Comparison of ENCODE assay signal across 16 cellular contexts in the genomic region with DNA sequence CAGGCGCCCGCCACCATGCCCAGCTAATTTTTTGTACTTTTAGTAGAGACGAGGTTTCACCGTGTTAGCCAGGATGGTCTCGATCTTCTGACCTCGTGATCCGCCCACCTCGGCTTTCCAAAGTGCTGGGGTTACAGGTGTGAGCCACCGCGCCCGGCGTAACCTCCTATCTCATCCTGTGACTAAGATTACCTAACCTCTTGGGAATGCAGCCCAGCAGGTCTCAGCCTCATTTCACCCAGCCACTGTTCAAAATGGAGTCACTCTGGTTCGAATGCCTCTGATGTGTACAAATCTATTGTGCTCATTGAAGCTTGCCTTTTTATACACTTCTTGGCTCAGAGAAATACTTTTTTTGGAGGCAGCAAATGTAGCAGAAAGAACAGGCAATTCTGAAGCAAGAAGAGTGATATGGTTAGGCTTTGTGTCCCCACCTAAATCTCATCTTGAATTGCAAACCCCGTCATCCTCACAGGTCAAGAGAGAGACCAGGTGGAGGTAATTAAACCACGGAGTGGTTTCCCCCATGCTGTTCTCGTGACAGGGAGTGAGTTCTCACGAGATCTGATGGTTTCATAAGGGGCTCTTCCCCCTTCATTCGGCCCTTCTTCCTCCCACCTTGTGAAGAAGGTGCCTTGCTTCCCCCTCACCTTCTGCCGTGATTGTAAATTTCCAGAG.
A peak's percentile ranks its signal among the peaks of the same experiment; 100 is the strongest.
DNase-seq lines count a peak whose midpoint lies in the region; ATAC-seq, FAIRE-seq and TF ChIP-seq lines count a peak whose summit lies in the region.
"Had no signal": no experiment of that assay in that cellular context is flagged by ENCODE, and none has a peak within 500 bp of the region (broad histone marks: within the 10 kb centered on the region; RNA-seq: fewer than 3 reads in every experiment).

No MANE protein-coding gene starts in this region.

- peak overlapping the region; percentile 99 for H3K27ac ChIP-seq in keratinocyte (ENCODE audit: control insufficient read depth, insufficient read depth, low read length)
- H3K27ac ChIP-seq: body of pancreas, gastrocnemius medialis, ovary had no signal

- POLR2A ChIA-PET in Caco-2 (lab: Charles Lee): no interaction called here

- intact Hi-C loops in Caco-2 (cut with micrococcal nuclease; ENCODE audit: unreplicated experiment): no loop called here

- H3K9me3 ChIP-seq in Caco-2 (peaks cover 4% of the 10 kb centered on the region), adipocyte (ENCODE audit: control insufficient read depth, low read length) (no peaks in the 10 kb centered on the region), keratinocyte (ENCODE audit: control insufficient read depth, low read depth, low read length) (no peaks in the 10 kb centered on the region)
- H3K9me3 ChIP-seq: body of pancreas, gastrocnemius medialis, ovary had no signal

- CTCF ChIA-PET in Caco-2 (lab: Charles Lee): interaction anchor here (1.2 to 2.7 kb wide), 2 partner anchors 15 to 126 kb away, joined by 3 to 8 read pairs; no protein-coding TSS in a partner anchor

- H3K4me3 Mint-ChIP-seq in Caco-2 (ENCODE audit: unreplicated experiment): no peak overlapping the region
- H3K4me3 Mint-ChIP-seq: activated B cell treated with CpG ODN at 0.5 μM for 24 hours; activated CD8-positive, alpha-beta memory T cell treated with anti-CD3 and anti-CD28 coated beads, Interleukin-2, amount 10 ng/mL, durations not matched to agents 7 days and 5 days; immature natural killer cell had no signal

- no peaks in the 10 kb centered on the region for H3K27me3 ChIP-seq in Caco-2 (replicated peaks; ENCODE audit: control insufficient read depth, insufficient read depth, low read length)
- H3K27me3 ChIP-seq in adipocyte (replicated peaks; ENCODE audit: control insufficient read depth, insufficient read depth, low read length): no peaks in the 10 kb centered on the region
- H3K27me3 ChIP-seq in keratinocyte (ENCODE audit: control insufficient read depth, extremely low read depth, insufficient read depth, low read length): no peaks in the 10 kb centered on the region
- H3K27me3 ChIP-seq: body of pancreas, gastrocnemius medialis, ovary had no signal

- H4K20me1 ChIP-seq in keratinocyte (ENCODE audit: control insufficient read depth, extremely low read depth, insufficient read depth, low read length): no peaks in the 10 kb centered on the region

- H2AFZ ChIP-seq in keratinocyte (ENCODE audit: control insufficient read depth, low read length): peak overlapping the region; percentile 25

- DNase-seq in Caco-2: peak; percentile 50 to 71
- DNase-seq in HTR-8/SVneo (ENCODE audit: insufficient read length, low spot score): no peak
- no peak for DNase-seq in adipocyte (ENCODE audit: low read depth)
- DNase-seq in keratinocyte (ENCODE audit: low read depth, low spot score): peak; percentile 78
- no peak for DNase-seq in NCI-H446 treated with DMSO at 0.1 percent for 48 hours (lab: John Stamatoyannopoulos, UW)
- DNase-seq: activated B cell treated with CpG ODN at 0.5 μM for 24 hours; activated CD8-positive, alpha-beta memory T cell treated with anti-CD3 and anti-CD28 coated beads, Interleukin-2, amount 10 ng/mL, durations not matched to agents 7 days and 5 days; activated gamma-delta T cell; gastrocnemius medialis; H7; immature natural killer cell; ovary had no signal

- no peaks in the 10 kb centered on the region for H3K9me1 ChIP-seq in keratinocyte (ENCODE audit: control insufficient read depth, extremely low read depth, insufficient read depth, low read length)

- H3K27me3 Mint-ChIP-seq in Caco-2 (ENCODE audit: insufficient read depth, unreplicated experiment): no peaks in the 10 kb centered on the region

- H3K4me1 ChIP-seq in Caco-2 (peaks cover 52% of the 10 kb centered on the region), adipocyte (ENCODE audit: control insufficient read depth, insufficient read depth, low read length) (peaks cover 41% of the 10 kb centered on the region), keratinocyte (ENCODE audit: control insufficient read depth, extremely low read depth, insufficient read depth, low read length) (peaks cover 51% of the 10 kb centered on the region)

- H3K4me2 ChIP-seq in keratinocyte (ENCODE audit: control insufficient read depth, extremely low read depth, insufficient read depth, low read depth, low read length): peak overlapping the region; percentile 65

- peaks cover 19% of the 10 kb centered on the region for H3K9me3 Mint-ChIP-seq in Caco-2 (ENCODE audit: unreplicated experiment)
- H3K9me3 Mint-ChIP-seq: immature natural killer cell had no signal

- H3K79me2 ChIP-seq in keratinocyte (ENCODE audit: control insufficient read depth, insufficient read depth, low read length): no peaks in the 10 kb centered on the region

- H3K4me1 Mint-ChIP-seq in Caco-2 (ENCODE audit: low read depth, unreplicated experiment): peaks cover 29% of the 10 kb centered on the region

- dilution Hi-C loops in keratinocyte (cut with MboI; ENCODE audit: extremely low pct_ligation_motif_present, low sequenced_read_pairs): no loop called here

- no peak for TF ChIP-seq CTCF in Caco-2 (IDR thresholded peaks at IDR 0.05; ENCODE audit: insufficient read depth in 1 of 2, low read depth in 1 of 2, low read length in 1 of 2, severe bottlenecking in 1 of 2, unreplicated experiment in 1 of 2)
- no peak for TF ChIP-seq CTCF in keratinocyte (optimal IDR thresholded peaks at IDR 0.05 in 1 of 3, IDR thresholded peaks at IDR 0.05 in 1 of 3, conservative IDR thresholded peaks at IDR 0.05 in 1 of 3; ENCODE audit: extremely low read depth in 1 of 3, insufficient read depth in 2 of 3, low read length in 3 of 3)

- peak overlapping the region; percentile 65 for H3K9ac ChIP-seq in adipocyte (ENCODE audit: low read length)
- peak overlapping the region; percentile 80 for H3K9ac ChIP-seq in keratinocyte (ENCODE audit: control insufficient read depth, extremely low read depth, insufficient read depth, low read length)

- no TSS peak for BruUV-seq in Caco-2 (replicated peaks; lab: Mats Ljungman, UMichigan)

- peak overlapping the region; percentile 67 for H3K27ac Mint-ChIP-seq in Caco-2 (ENCODE audit: unreplicated experiment)
- H3K27ac Mint-ChIP-seq: activated B cell treated with CpG ODN at 0.5 μM for 24 hours; activated CD8-positive, alpha-beta memory T cell treated with anti-CD3 and anti-CD28 coated beads, Interleukin-2, amount 10 ng/mL, durations not matched to agents 7 days and 5 days; immature natural killer cell had no signal

- FAIRE-seq in HTR-8/SVneo (lab: Jason Lieb, UNC) (peak; percentile 20), keratinocyte (lab: Jason Lieb, UNC) (no peak)

- no peaks in the 10 kb centered on the region for H3K36me3 ChIP-seq in Caco-2 (ENCODE audit: control insufficient read depth, insufficient read depth, low read length)
- H3K36me3 ChIP-seq in adipocyte (ENCODE audit: control insufficient read depth, insufficient read depth, low read length, severe bottlenecking): no peaks in the 10 kb centered on the region
- no peaks in the 10 kb centered on the region for H3K36me3 ChIP-seq in keratinocyte (ENCODE audit: control insufficient read depth in 2 of 2, extremely low read depth in 1 of 2, insufficient read depth in 2 of 2, low read length in 2 of 2)
- H3K36me3 ChIP-seq: gastrocnemius medialis, ovary had no signal

- H3K36me3 Mint-ChIP-seq in Caco-2 (ENCODE audit: insufficient read depth, unreplicated experiment): peaks cover 19% of the 10 kb centered on the region
- H3K36me3 Mint-ChIP-seq: activated CD8-positive, alpha-beta memory T cell treated with anti-CD3 and anti-CD28 coated beads, Interleukin-2, amount 10 ng/mL, durations not matched to agents 7 days and 5 days; immature natural killer cell had no signal

- ATAC-seq in GM18498 (IDR thresholded peaks at IDR 0.05; ENCODE audit: unreplicated experiment) (no peak), HG02973 (IDR thresholded peaks at IDR 0.05; ENCODE audit: unreplicated experiment) (no peak), HG03354 (IDR thresholded peaks at IDR 0.05; ENCODE audit: poor library complexity, severe bottlenecking, unreplicated experiment) (no peak)
- ATAC-seq: activated CD8-positive, alpha-beta memory T cell treated with anti-CD3 and anti-CD28 coated beads, Interleukin-2, amount 10 ng/mL, durations not matched to agents 7 days and 5 days; body of pancreas; gastrocnemius medialis had no signal

- H3K4me3 ChIP-seq in Caco-2 (ENCODE audit: low read depth, low read length): no peak overlapping the region
- H3K4me3 ChIP-seq in adipocyte (ENCODE audit: low read length): no peak overlapping the region
- H3K4me3 ChIP-seq in keratinocyte (ENCODE audit: control insufficient read depth in 2 of 3, extremely low read depth in 1 of 3, insufficient read depth in 2 of 3, low read depth in 1 of 3, low read length in 3 of 3): no peak overlapping the region
- H3K4me3 ChIP-seq: body of pancreas, gastrocnemius medialis, ovary had no signal

Comparison
In these comparisons a context has a peak if more than half of its experiments do, and no peak if none do; other contexts are left out.
1. DNase-seq: peak in Caco-2 (2 of 2) and keratinocyte (single experiment); none in HTR-8/SVneo (single experiment), adipocyte (single experiment) and NCI-H446 treated with DMSO at 0.1 percent for 48 hours (single experiment).